ENCODE assay signal across 28 cellular contexts in genomic region chr11:121105851-121106250, GRCh38. TPM values are rescaled to one million over a fixed set of nuclear protein-coding genes. Genes with fewer than 3 reads are reported as not detected.
"Had no signal": no experiment of that assay in that cellular context is flagged by ENCODE, and none has a peak within 500 bp of the region (broad histone marks: within the 10 kb centered on the region; RNA-seq: fewer than 3 reads in every experiment).

No MANE protein-coding gene starts in this region.

- H3K4me1 Mint-ChIP-seq: activated B cell treated with CpG ODN at 0.5 μM for 24 hours; central memory CD8-positive, alpha-beta T cell; stimulated activated memory B cell treated with anti-CD40 and anti-IgM and Interleukin-4, amounts not matched to agents 10 μg/mL and 1 μg/mL and 100 μg/mL, for 72 hours had no signal

- H3K4me3 ChIP-seq: adrenal gland, ascending aorta, gastroesophageal sphincter, left lung, right lobe of liver, stomach, suprapubic skin, tibial nerve had no signal

- H3K4me1 ChIP-seq: ascending aorta, right lobe of liver had no signal

- H3K27me3 Mint-ChIP-seq: activated naive CD8-positive, alpha-beta T cell had no signal

- H3K27ac Mint-ChIP-seq: activated B cell treated with CpG ODN at 0.5 μM for 24 hours; activated naive CD8-positive, alpha-beta T cell; activated T-helper 2 cell treated with anti-CD3 and anti-CD28 coated beads, Interferon-gamma antibody, Interleukin-2, Interleukin-4, amounts not matched to agents 10 μg/mL and 5 μg/mL and 100 μg/mL, durations not matched to agents 14 hours and 24 hours and 36 hours; nephron progenitor cell; stimulated activated memory B cell treated with anti-CD40 and anti-IgM and Interleukin-4, amounts not matched to agents 10 μg/mL and 1 μg/mL and 100 μg/mL, for 72 hours; T-helper 1 cell treated with Interleukin-12 subunit alpha and Interleukin-12 subunit beta and Interleukin-4 antibody, amounts not matched to agents 30 μg/mL and 1 μg/mL, for 36 hours had no signal

- ATAC-seq: activated T-cell treated with anti-CD3 and anti-CD28 coated beads, Interleukin-2, amount 50 U/mL, for 4 hours; esophagus mucosa; stimulated activated memory B cell treated with anti-CD40 and anti-IgM and Interleukin-4, amounts not matched to agents 10 μg/mL and 1 μg/mL and 100 μg/mL, for 72 hours had no signal

- H3K27me3 ChIP-seq: adrenal gland, ascending aorta, brain microvascular endothelial cell, gastroesophageal sphincter, left lung, right lobe of liver, stomach, suprapubic skin, tibial nerve had no signal

- DNase-seq: activated B cell treated with CpG ODN at 0.5 μM for 24 hours; activated CD4-positive, alpha-beta T cell treated with anti-CD3 and anti-CD28 coated beads for 4 hours; activated CD4-positive, alpha-beta T cell treated with anti-CD3 and anti-CD28 coated beads, Interleukin-2, amount 50 U/mL, for 48 hours; activated CD8-positive, alpha-beta memory T cell treated with anti-CD3 and anti-CD28 coated beads, Interleukin-2, amount 50 U/mL, for 48 hours; activated naive CD4-positive, alpha-beta T cell; activated T-cell treated with anti-CD3 and anti-CD28 coated beads, Interleukin-2, amount 50 U/mL, for 4 hours; brain microvascular endothelial cell; effector memory CD4-positive, alpha-beta T cell; head of caudate nucleus; islet precursor cell; left lung; nephron progenitor cell; right lobe of liver; small intestine; stimulated activated CD4-positive, alpha-beta T cell treated with anti-CD3 and anti-CD28 coated beads, Interleukin-15, amount 100 ng/mL, for 24 hours; stomach; T1000 had no signal

- H3K4me3 Mint-ChIP-seq: activated B cell treated with CpG ODN at 0.5 μM for 24 hours; activated naive CD8-positive, alpha-beta T cell; activated T-cell treated with anti-CD3 and anti-CD28 coated beads, Interleukin-2, amount 50 U/mL, for 4 hours; central memory CD8-positive, alpha-beta T cell; nephron progenitor cell; stimulated activated memory B cell treated with anti-CD40 and anti-IgM and Interleukin-4, amounts not matched to agents 10 μg/mL and 1 μg/mL and 100 μg/mL, for 72 hours; T-helper 1 cell treated with Interleukin-12 subunit alpha and Interleukin-12 subunit beta and Interleukin-4 antibody, amounts not matched to agents 30 μg/mL and 1 μg/mL, for 36 hours had no signal

- H3K9me3 Mint-ChIP-seq: activated B cell treated with CpG ODN at 0.5 μM for 24 hours; activated T-cell treated with anti-CD3 and anti-CD28 coated beads, Interleukin-2, amount 50 U/mL, for 4 hours; activated T-helper 2 cell treated with anti-CD3 and anti-CD28 coated beads, Interferon-gamma antibody, Interleukin-2, Interleukin-4, amounts not matched to agents 10 μg/mL and 5 μg/mL and 100 μg/mL, durations not matched to agents 14 hours and 24 hours and 36 hours; central memory CD8-positive, alpha-beta T cell; nephron progenitor cell; stimulated activated memory B cell treated with anti-CD40 and anti-IgM and Interleukin-4, amounts not matched to agents 10 μg/mL and 1 μg/mL and 100 μg/mL, for 72 hours; T-helper 1 cell treated with Interleukin-12 subunit alpha and Interleukin-12 subunit beta and Interleukin-4 antibody, amounts not matched to agents 30 μg/mL and 1 μg/mL, for 36 hours had no signal

- H3K27ac ChIP-seq: ascending aorta, brain microvascular endothelial cell, left lung, right lobe of liver, suprapubic skin, tibial nerve had no signal

- H3K36me3 ChIP-seq: adrenal gland, ascending aorta, brain microvascular endothelial cell, gastroesophageal sphincter, left lung, right lobe of liver, stomach, suprapubic skin, tibial nerve had no signal

- H3K36me3 Mint-ChIP-seq: activated naive CD8-positive, alpha-beta T cell; stimulated activated memory B cell treated with anti-CD40 and anti-IgM and Interleukin-4, amounts not matched to agents 10 μg/mL and 1 μg/mL and 100 μg/mL, for 72 hours had no signal

- H3K9me3 ChIP-seq: adrenal gland, ascending aorta, gastroesophageal sphincter, left lung, right lobe of liver, stomach, suprapubic skin, tibial nerve had no signal

RNA-seq across cellular contexts. Expression of gene TECTA, which starts 4.8 kb away (rescaled TPM):
- total RNA-seq: ascending aorta had no signal
